In the genomic region with DNA sequence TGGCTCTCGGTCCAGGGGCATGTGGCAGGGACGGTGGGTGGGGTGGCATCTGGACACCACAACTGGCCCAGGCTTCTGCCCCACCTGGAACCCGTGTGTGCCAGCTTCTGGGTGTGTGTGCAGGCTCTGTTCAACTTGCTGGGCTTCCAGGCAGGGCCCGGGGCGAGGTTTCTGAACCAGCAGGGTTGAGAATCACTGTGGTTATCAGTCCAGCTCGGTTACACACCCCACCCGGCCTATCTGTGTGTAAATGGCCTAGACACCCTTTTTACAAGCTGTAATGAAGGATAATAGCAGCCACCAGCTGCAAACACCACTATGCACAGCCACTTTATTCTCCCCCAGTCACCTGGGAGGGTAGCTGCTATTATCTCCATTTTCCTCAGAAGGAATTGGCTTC, we compare ENCODE assay signal across 1 cellular context.
TF ChIP-seq lines count a peak whose summit lies in the region.

No MANE protein-coding gene starts in this region.

TF ChIP-seq in GM23338, 12 proteins besides CTCF, POLR2A, EP300 and RAD21 (continued from another document):
- TF ChIP-seq, protein P1, sequence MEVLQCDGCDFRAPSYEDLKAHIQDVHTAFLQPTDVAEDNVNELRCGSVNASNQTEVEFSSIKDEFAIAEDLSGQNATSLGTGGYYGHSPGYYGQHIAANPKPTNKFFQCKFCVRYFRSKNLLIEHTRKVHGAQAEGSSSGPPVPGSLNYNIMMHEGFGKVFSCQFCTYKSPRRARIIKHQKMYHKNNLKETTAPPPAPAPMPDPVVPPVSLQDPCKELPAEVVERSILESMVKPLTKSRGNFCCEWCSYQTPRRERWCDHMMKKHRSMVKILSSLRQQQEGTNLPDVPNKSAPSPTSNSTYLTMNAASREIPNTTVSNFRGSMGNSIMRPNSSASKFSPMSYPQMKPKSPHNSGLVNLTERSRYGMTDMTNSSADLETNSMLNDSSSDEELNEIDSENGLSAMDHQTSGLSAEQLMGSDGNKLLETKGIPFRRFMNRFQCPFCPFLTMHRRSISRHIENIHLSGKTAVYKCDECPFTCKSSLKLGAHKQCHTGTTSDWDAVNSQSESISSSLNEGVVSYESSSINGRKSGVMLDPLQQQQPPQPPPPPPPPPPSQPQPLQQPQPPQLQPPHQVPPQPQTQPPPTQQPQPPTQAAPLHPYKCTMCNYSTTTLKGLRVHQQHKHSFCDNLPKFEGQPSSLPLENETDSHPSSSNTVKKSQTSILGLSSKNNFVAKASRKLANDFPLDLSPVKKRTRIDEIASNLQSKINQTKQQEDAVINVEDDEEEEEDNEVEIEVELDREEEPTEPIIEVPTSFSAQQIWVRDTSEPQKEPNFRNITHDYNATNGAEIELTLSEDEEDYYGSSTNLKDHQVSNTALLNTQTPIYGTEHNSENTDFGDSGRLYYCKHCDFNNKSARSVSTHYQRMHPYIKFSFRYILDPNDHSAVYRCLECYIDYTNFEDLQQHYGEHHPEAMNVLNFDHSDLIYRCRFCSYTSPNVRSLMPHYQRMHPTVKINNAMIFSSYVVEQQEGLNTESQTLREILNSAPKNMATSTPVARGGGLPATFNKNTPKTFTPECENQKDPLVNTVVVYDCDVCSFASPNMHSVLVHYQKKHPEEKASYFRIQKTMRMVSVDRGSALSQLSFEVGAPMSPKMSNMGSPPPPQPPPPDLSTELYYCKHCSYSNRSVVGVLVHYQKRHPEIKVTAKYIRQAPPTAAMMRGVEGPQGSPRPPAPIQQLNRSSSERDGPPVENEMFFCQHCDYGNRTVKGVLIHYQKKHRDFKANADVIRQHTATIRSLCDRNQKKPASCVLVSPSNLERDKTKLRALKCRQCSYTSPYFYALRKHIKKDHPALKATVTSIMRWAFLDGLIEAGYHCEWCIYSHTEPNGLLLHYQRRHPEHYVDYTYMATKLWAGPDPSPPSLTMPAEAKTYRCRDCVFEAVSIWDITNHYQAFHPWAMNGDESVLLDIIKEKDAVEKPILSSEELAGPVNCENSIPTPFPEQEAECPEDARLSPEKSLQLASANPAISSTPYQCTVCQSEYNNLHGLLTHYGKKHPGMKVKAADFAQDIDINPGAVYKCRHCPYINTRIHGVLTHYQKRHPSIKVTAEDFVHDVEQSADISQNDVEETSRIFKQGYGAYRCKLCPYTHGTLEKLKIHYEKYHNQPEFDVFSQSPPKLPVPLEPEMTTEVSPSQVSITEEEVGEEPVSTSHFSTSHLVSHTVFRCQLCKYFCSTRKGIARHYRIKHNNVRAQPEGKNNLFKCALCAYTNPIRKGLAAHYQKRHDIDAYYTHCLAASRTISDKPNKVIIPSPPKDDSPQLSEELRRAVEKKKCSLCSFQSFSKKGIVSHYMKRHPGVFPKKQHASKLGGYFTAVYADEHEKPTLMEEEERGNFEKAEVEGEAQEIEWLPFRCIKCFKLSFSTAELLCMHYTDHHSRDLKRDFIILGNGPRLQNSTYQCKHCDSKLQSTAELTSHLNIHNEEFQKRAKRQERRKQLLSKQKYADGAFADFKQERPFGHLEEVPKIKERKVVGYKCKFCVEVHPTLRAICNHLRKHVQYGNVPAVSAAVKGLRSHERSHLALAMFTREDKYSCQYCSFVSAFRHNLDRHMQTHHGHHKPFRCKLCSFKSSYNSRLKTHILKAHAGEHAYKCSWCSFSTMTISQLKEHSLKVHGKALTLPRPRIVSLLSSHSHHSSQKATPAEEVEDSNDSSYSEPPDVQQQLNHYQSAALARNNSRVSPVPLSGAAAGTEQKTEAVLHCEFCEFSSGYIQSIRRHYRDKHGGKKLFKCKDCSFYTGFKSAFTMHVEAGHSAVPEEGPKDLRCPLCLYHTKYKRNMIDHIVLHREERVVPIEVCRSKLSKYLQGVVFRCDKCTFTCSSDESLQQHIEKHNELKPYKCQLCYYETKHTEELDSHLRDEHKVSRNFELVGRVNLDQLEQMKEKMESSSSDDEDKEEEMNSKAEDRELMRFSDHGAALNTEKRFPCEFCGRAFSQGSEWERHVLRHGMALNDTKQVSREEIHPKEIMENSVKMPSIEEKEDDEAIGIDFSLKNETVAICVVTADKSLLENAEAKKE (CRISPR knock-in tag; IDR thresholded peaks at IDR 0.05) = no peak
